27 cellular contexts compared by ENCODE assay signal in the genomic region with DNA sequence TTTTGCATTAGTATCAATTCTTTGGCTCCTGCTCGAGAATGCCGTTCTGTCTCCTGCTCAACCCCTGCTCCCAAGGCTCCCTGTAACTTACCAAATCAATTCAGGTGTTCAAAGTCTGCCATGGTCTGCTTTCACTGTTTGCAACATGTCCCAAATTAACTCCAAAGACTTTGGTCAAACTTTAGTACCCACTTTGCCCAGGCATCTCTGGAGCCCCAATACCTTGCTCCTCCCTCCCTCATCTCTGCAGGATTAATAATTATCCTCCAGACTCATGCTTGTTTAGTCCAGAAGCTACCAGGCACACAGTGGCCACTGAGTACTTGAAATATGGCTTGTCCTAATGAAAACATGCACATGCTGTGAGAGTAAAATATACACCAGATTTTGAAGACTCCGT.
"Had no signal": no experiment of that assay in that cellular context is flagged by ENCODE, and none has a peak within 500 bp of the region (broad histone marks: within the 10 kb centered on the region; RNA-seq: fewer than 3 reads in every experiment).

No MANE protein-coding gene starts in this region.

- FAIRE-seq: TTC549 had no signal

- H3K27ac ChIP-seq: adrenal gland, SK-N-MC had no signal

- H3K9me3 ChIP-seq: adrenal gland had no signal

- ATAC-seq: activated T-cell treated with anti-CD3 and anti-CD28 coated beads, Interleukin-2, amount 50 U/mL, for 4 hours; Panc1; Right ventricle myocardium inferior; T-cell had no signal

- H3K4me3 ChIP-seq: adrenal gland, SK-N-MC had no signal

- H3K27me3 ChIP-seq: adrenal gland had no signal

- DNase-seq: activated CD4-positive, alpha-beta memory T cell treated with anti-CD3 and anti-CD28 coated beads for 36 hours; activated CD4-positive, alpha-beta T cell treated with anti-CD3 and anti-CD28 coated beads, Interleukin-2, amount 10 ng/mL, durations not matched to agents 7 days and 5 days; activated CD4-positive, CD25-positive, alpha-beta regulatory T cell; activated CD8-positive, alpha-beta memory T cell treated with anti-CD3 and anti-CD28 coated beads for 24 hours; activated effector memory CD4-positive, alpha-beta T cell treated with anti-CD3 and anti-CD28 coated beads, Interleukin-2, amount 50 U/mL, for 16 hours; activated naive CD4-positive, alpha-beta T cell treated with anti-CD3 and anti-CD28 coated beads for 36 hours; activated naive CD8-positive, alpha-beta T cell treated with anti-CD3 and anti-CD28 coated beads for 36 hours; activated T-cell treated with anti-CD3 and anti-CD28 coated beads, Interleukin-2, amount 50 U/mL, for 4 hours; adrenal gland; anterior cingulate cortex; MM.1S; NCI-H1105 treated with DMSO at 0.1 percent for 48 hours; NCI-H1436 treated with DMSO at 0.1 percent for 48 hours; NCI-H187; NCI-H2081; NCI-H510A treated with DMSO at 0.1 percent for 48 hours; NCI-H69; NK-92 treated with Interleukin-12 subunit alpha and Interleukin-12 subunit beta, amount 100 ng/mL, for 24 hours; OCI-M1; RPMI8226; T-cell; T-helper 2 cell; T1000 had no signal

- H3K4me1 ChIP-seq: adrenal gland had no signal
